ENCODE assay signal across 19 cellular contexts in the genomic region with DNA sequence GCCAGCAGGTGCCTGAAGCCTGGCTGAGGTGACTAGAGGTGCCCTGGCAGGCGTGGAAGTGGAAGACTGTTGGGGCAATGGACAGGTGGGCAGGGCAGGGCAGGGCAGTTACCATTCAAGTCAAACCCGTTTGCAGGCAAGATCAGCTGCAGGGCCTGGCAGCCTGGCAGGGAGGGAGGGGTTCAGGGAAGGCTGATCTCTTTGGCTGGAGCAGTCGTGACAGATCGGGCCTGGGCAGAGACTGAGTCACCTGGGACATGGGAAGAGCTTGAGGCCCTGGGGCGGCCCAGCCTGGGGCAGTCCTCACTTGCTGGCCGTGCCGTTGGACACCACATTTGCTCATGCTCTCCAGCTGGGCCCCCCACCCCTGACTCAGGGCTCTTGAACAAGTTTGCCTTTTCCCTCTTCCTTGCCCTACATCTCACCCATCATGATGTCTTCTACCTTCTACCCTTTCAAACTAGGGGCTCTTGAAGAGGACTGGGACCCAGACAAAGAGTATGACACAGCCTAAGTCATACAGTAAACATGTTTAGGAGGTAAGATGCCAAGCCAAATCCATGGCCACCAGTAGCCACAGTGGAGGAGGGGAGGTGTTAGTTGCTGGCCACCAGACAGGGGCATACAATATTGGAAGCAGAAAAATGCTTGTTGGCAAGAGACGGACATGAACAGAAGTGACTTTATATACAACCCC. TPM values are rescaled to one million over a fixed set of nuclear protein-coding genes. Genes with fewer than 3 reads are reported as not detected.
DNase-seq lines count a peak whose midpoint lies in the region; ATAC-seq and TF ChIP-seq lines count a peak whose summit lies in the region.
"Had no signal": no experiment of that assay in that cellular context is flagged by ENCODE, and none has a peak within 500 bp of the region (broad histone marks: within the 10 kb centered on the region; RNA-seq: fewer than 3 reads in every experiment).

No MANE protein-coding gene starts in this region.

- H3K9me3 ChIP-seq in mammary epithelial cell (replicated peaks; ENCODE audit: insufficient read depth, low read length) (no peaks in the 10 kb centered on the region), mucosa of descending colon (no peaks in the 10 kb centered on the region)
- H3K9me3 ChIP-seq: esophagus muscularis mucosa, HAP-1 had no signal

- DNase-seq in mammary epithelial cell (peak; percentile 77), mucosa of descending colon (peak; percentile 75 to 78 (median 77)), GM10266 (ENCODE audit: extremely low spot score) (no peak), NCI-H2081 (lab: John Stamatoyannopoulos, UW) (no peak), NCI-H2029 (lab: John Stamatoyannopoulos, UW) (no peak)
- DNase-seq in activated CD4-positive, alpha-beta T cell treated with anti-CD3 and anti-CD28 coated beads, Interleukin-2, amount 50 U/mL, for 1 hour, result no peak
- DNase-seq: activated CD8-positive, alpha-beta T cell treated with anti-CD3 and anti-CD28 coated beads for 36 hours; amygdala; NCI-H1930; NCI-H748 treated with DMSO at 0.1 percent for 48 hours; occipital lobe had no signal

- peaks cover 24% of the 10 kb centered on the region for H3K4me1 ChIP-seq in ACC112 (ENCODE audit: control insufficient read depth, insufficient read depth, low read length, unreplicated experiment)
- peaks cover 43% of the 10 kb centered on the region for H3K4me1 ChIP-seq in mammary epithelial cell (ENCODE audit: insufficient read depth, low read length)
- no peaks in the 10 kb centered on the region for H3K4me1 ChIP-seq in mucosa of descending colon (ENCODE audit: low read depth)
- H3K4me1 ChIP-seq: HAP-1 had no signal

- WGBS in mammary epithelial cell (ENCODE audit: low coverage, missing lambda C conversion rate), result 25% methylated on average over 5 of the region's 8 CpGs

- CTCF ChIA-PET in mammary epithelial cell (lab: Charles Lee; ENCODE audit: low non-redundant PET), result interaction anchor here (0.5 kb wide), 1 partner anchor 1115 kb away, joined by 3 read pairs; no protein-coding TSS in a partner anchor

- H2AFZ ChIP-seq in ACC112 (ENCODE audit: low read length, unreplicated experiment) (no peak overlapping the region), mammary epithelial cell (ENCODE audit: low read depth, low read length) (no peak overlapping the region)

- H3K27me3 ChIP-seq in ACC112 (ENCODE audit: insufficient read depth, low read length) (no peaks in the 10 kb centered on the region), mammary epithelial cell (ENCODE audit: insufficient read depth, low read length) (no peaks in the 10 kb centered on the region)

- no peaks in the 10 kb centered on the region for H4K20me1 ChIP-seq in mammary epithelial cell (ENCODE audit: insufficient read depth, low read length)

- H3K79me2 ChIP-seq in ACC112 (ENCODE audit: control insufficient read depth, insufficient read depth, low read length, unreplicated experiment) (peaks cover 11% of the 10 kb centered on the region), mammary epithelial cell (ENCODE audit: insufficient read depth, low read length) (no peaks in the 10 kb centered on the region)

- no peak for TF ChIP-seq RAD21 in Ishikawa (IDR thresholded peaks at IDR 0.05; ENCODE audit: low read depth)

- no peak overlapping the region for H3K9ac ChIP-seq in mammary epithelial cell (ENCODE audit: insufficient read depth, low read length)

- ATAC-seq in mucosa of descending colon, result peak; percentile 83
- ATAC-seq: activated CD8-positive, alpha-beta T cell treated with anti-CD3 and anti-CD28 coated beads for 36 hours; activated T-helper 17 cell treated with anti-CD3 and anti-CD28 coated beads, Interleukin-2, amount 50 U/mL, for 72 hours; Right ventricle myocardium inferior had no signal

- peak overlapping the region; percentile 79 for H3K27ac ChIP-seq in ACC112 (ENCODE audit: low read depth, low read length)
- H3K27ac ChIP-seq in mammary epithelial cell (ENCODE audit: insufficient read depth, low read depth, low read length), result peak overlapping the region; percentile 16
- H3K27ac ChIP-seq: esophagus muscularis mucosa had no signal

- peak overlapping the region; percentile 24 for H3K4me2 ChIP-seq in mammary epithelial cell (ENCODE audit: insufficient read depth, low read depth, low read length)

- intact Hi-C loops in mammary epithelial cell (cut with micrococcal nuclease), result loop anchor here (1.0 kb wide), 1 partner anchor 17 kb away; no protein-coding TSS in a partner anchor
- intact Hi-C loops in mucosa of descending colon (cut with DNase I, micrococcal nuclease), result no loop called here

- no peaks in the 10 kb centered on the region for H3K36me3 ChIP-seq in ACC112 (ENCODE audit: insufficient read depth, low read length)
- H3K36me3 ChIP-seq in mammary epithelial cell (ENCODE audit: insufficient read depth, low read length), result no peaks in the 10 kb centered on the region
- H3K36me3 ChIP-seq in mucosa of descending colon (ENCODE audit: low read depth), result no peaks in the 10 kb centered on the region
- H3K36me3 ChIP-seq: esophagus muscularis mucosa, HAP-1 had no signal

- H3K4me3 ChIP-seq in ACC112 (ENCODE audit: low read depth, low read length) (peak overlapping the region; percentile 25; the same call in 1 of the 2 replicates), mammary epithelial cell (replicated peaks in 1 of 3; ENCODE audit: insufficient read depth in 1 of 3, low read depth in 2 of 3, low read length in 3 of 3) (no peak overlapping the region), mucosa of descending colon (no peak overlapping the region)
- H3K4me3 ChIP-seq: esophagus muscularis mucosa, HAP-1, lung, skin epidermis had no signal

- dilution Hi-C loops in mammary epithelial cell (cut with HindIII; ENCODE audit: low sequenced_read_pairs), result no loop called here

- in situ Hi-C loops in mammary epithelial cell (cut with MboI; ENCODE audit: low sequenced_read_pairs in 2 of 2), result no loop called here

- no TSS peak for BruUV-seq in mammary epithelial cell (replicated peaks; lab: Mats Ljungman, UMichigan)

- TF ChIP-seq EP300 in Ishikawa (IDR thresholded peaks at IDR 0.05; ENCODE audit: borderline replicate concordance), result peak; percentile 19; the same call in 1 of the 2 replicates

- TF ChIP-seq CTCF in mammary epithelial cell (conservative IDR thresholded peaks at IDR 0.05 in 1 of 2, IDR thresholded peaks at IDR 0.05 in 1 of 2; ENCODE audit: extremely low read depth in 1 of 2, insufficient read depth in 1 of 2, low read depth in 1 of 2, low read length in 2 of 2) (no peak), mucosa of descending colon (IDR thresholded peaks at IDR 0.05) (no peak), GM10266 (IDR thresholded peaks at IDR 0.05; ENCODE audit: control insufficient read depth, insufficient read depth, low read depth, missing control alignments) (no peak)

TF ChIP-seq in Ishikawa, 13 proteins besides CTCF, POLR2A, EP300 and RAD21:
- TF ChIP-seq NFIC (IDR thresholded peaks at IDR 0.05) (peak; percentile 52; the same call in 1 of the 2 replicates), TCF12 (IDR thresholded peaks at IDR 0.05; ENCODE audit: low read depth) (peak; percentile 71), TEAD4 (IDR thresholded peaks at IDR 0.05) (peak; percentile 42; the same call in 1 of the 2 replicates), ZBTB7A (IDR thresholded peaks at IDR 0.05; ENCODE audit: low read depth) (no peak), CREB1 (IDR thresholded peaks at IDR 0.05; ENCODE audit: low read depth) (no peak), TAF1 (IDR thresholded peaks at IDR 0.05; ENCODE audit: low read depth) (no peak)
- TF ChIP-seq, protein P1, sequence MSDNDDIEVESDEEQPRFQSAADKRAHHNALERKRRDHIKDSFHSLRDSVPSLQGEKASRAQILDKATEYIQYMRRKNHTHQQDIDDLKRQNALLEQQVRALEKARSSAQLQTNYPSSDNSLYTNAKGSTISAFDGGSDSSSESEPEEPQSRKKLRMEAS (IDR thresholded peaks at IDR 0.05), result peak; percentile 55; the same call in 1 of the 2 replicates

RNA-seq across cellular contexts. Expression of a gene that starts 2.0 kb away (rescaled TPM):
- 10 to 100 TPM; 35.2 to 46.6 TPM for total RNA-seq in mammary epithelial cell
- 30.2 TPM for polyA plus RNA-seq in mammary epithelial cell
- 31.5 TPM for polyA minus RNA-seq in mammary epithelial cell
- 1 to 10 TPM; 2.8 to 6.9 (median 4.2) TPM for total RNA-seq in mucosa of descending colon

Comparison
In these comparisons a context has a peak if more than half of its experiments do, and no peak if none do; other contexts are left out.
1. DNase-seq: peak in mammary epithelial cell (single experiment) and mucosa of descending colon (3 of 3); none in GM10266 (single experiment), activated CD4-positive, alpha-beta T cell treated with anti-CD3 and anti-CD28 coated beads, Interleukin-2, amount 50 U/mL, for 1 hour (single experiment), NCI-H2081 (0 of 2) and NCI-H2029 (single experiment).
2. RNA of a gene that starts 2.0 kb away (total RNA-seq): 35.2 to 46.6 TPM in mammary epithelial cell; 2.8 to 6.9 TPM in mucosa of descending colon; every median in the first group is over 4 times any median in the second.